ENCODE assay signal across 1 cellular context in genomic region chr19:7492142-7493055, GRCh38.
TF ChIP-seq lines count a peak whose summit lies in the region.

No MANE protein-coding gene starts in this region.

TF ChIP-seq in liver, 16 proteins besides CTCF, POLR2A, EP300 and RAD21:
- TF ChIP-seq RXRA (IDR thresholded peaks at IDR 0.05) (no peak), HNF4G (IDR thresholded peaks at IDR 0.05) (no peak), FOXA2 (IDR thresholded peaks at IDR 0.05) (no peak), NR2F2 (IDR thresholded peaks at IDR 0.05) (no peak), MAX (IDR thresholded peaks at IDR 0.05) (no peak), HNF4A (conservative IDR thresholded peaks at IDR 0.05) (no peak), FOXA1 (IDR thresholded peaks at IDR 0.05) (no peak), YY1 (IDR thresholded peaks at IDR 0.05) (no peak), JUND (IDR thresholded peaks at IDR 0.05) (no peak), EGR1 (IDR thresholded peaks at IDR 0.05; ENCODE audit: low read depth in 2 of 2) (no peak), SP1 (IDR thresholded peaks at IDR 0.05) (no peak), TAF1 (conservative IDR thresholded peaks at IDR 0.05) (no peak)
- TF ChIP-seq, protein P1, sequence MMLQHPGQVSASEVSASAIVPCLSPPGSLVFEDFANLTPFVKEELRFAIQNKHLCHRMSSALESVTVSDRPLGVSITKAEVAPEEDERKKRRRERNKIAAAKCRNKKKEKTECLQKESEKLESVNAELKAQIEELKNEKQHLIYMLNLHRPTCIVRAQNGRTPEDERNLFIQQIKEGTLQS (IDR thresholded peaks at IDR 0.05) = no peak
